8 cellular contexts compared by ENCODE assay signal in the genomic region with DNA sequence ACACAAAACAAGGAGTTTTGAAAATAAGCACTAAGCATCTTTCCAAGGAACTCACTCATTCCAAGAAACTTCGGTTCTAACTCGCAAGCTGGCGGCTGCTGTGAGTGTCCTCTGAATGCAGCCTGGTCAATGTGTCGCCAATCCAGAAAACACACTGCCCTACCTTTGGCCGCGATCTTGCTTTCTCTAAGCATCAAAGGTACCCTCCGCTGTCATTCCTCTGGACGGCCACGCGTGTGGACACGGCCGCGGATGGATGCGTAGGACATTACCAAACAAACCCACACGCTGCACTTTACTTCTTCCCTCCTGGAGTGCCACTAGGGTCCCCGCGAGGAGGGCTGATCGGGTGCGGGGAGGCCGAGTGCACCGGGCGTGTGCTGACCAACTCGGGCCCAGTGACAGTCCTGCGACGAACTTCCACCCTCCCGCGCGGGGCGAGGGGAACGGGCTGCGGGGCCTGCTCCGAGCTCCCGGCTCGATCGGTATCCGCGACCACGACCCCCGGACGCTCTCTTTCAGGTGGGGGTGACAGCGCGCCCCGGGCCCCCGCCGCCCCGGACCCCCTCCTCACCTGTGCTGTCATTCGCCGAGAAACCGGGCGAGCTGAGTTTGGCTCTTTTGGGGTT. TPM values are rescaled to one million over a fixed set of nuclear protein-coding genes. Genes with fewer than 3 reads are reported as not detected.
DNase-seq lines count a peak whose midpoint lies in the region; ATAC-seq and TF ChIP-seq lines count a peak whose summit lies in the region.

No MANE protein-coding gene starts in this region.

- no peaks in the 10 kb centered on the region for H3K9me3 ChIP-seq in HUES48 (ENCODE audit: control insufficient read depth, insufficient read depth, low read length)
- no peaks in the 10 kb centered on the region for H3K9me3 ChIP-seq in psoas muscle

- H3K36me3 ChIP-seq in HUES48 (ENCODE audit: control insufficient read depth, insufficient read depth, low read length) = peaks cover 15% of the 10 kb centered on the region; the same call in 1 of the 2 replicates
- no peaks in the 10 kb centered on the region for H3K36me3 ChIP-seq in psoas muscle (ENCODE audit: insufficient read depth in 1 of 2, low read depth in 1 of 2)

- H3K9ac ChIP-seq in HUES48 (ENCODE audit: low read depth, low read length) = peak overlapping the region; percentile 7

- H3K4me3 ChIP-seq in HUES48 (ENCODE audit: low read depth, low read length) (peak overlapping the region; percentile 92), psoas muscle (peak overlapping the region; percentile 90)

- 0 to 2% (median 1%) methylated on average over 37 to 50 of the region's 50 CpGs for WGBS in psoas muscle, 3 donors

- TF ChIP-seq CTCF in psoas muscle (IDR thresholded peaks at IDR 0.05) = no peak

- ATAC-seq in psoas muscle (peak; percentile 5 to 43 (median 36)), GM19452 (IDR thresholded peaks at IDR 0.05; ENCODE audit: unreplicated experiment) (no peak), GM18517 (IDR thresholded peaks at IDR 0.05; ENCODE audit: unreplicated experiment) (no peak)

- peaks cover 20% of the 10 kb centered on the region; the same call in 1 of the 2 replicates for H3K4me1 ChIP-seq in HUES48 (ENCODE audit: control insufficient read depth, insufficient read depth, low read length)
- H3K4me1 ChIP-seq in psoas muscle = peaks cover 43% of the 10 kb centered on the region

- H3K27ac ChIP-seq in HUES48 (ENCODE audit: low read depth, low read length) (no peak overlapping the region), psoas muscle (peak overlapping the region; percentile 61)

- intact Hi-C loops in cardiac septum (cut with DNase I) = loop anchor here (1.0 kb wide), 1 partner anchor 188 kb away; no protein-coding TSS in a partner anchor
- intact Hi-C loops in psoas muscle (cut with DNase I) = loop anchor here in 1 of 2 donors (2.0 to 10.0 kb wide), 4 partner anchors 52 to 355 kb away; no protein-coding TSS in a partner anchor

- DNase-seq in DMS53 (lab: John Stamatoyannopoulos, UW) = peak; percentile 55
- no peak for DNase-seq in DMS53 treated with DMSO at 0.1 percent for 48 hours (lab: John Stamatoyannopoulos, UW; ENCODE audit: unreplicated experiment)
- DNase-seq in activated T-helper 1 cell treated with Interleukin-2 at 50 U/mL for 16 hours (ENCODE audit: low read depth) = peak; percentile 4
- peak; percentile 80 for DNase-seq in cardiac septum (ENCODE audit: low spot score)
- DNase-seq in psoas muscle = peak; percentile 44 to 71

- H3K27me3 ChIP-seq in HUES48 (ENCODE audit: control insufficient read depth, insufficient read depth, low read length) (no peaks in the 10 kb centered on the region), psoas muscle (ENCODE audit: insufficient read depth in 3 of 3, low read length in 2 of 3) (no peaks in the 10 kb centered on the region)

RNA-seq across cellular contexts. Expression of a gene that starts 1.1 kb away (rescaled TPM):
- 39.0 TPM for total RNA-seq in cardiac septum
- total RNA-seq in psoas muscle = 10 to 100 TPM; 44.1 to 54.9 (median 50.8) TPM
- polyA plus RNA-seq in psoas muscle = 10 to 100 TPM in 2 of 3 donors, 1 to 10 TPM in 1; 7.1 to 31.0 (median 10.1) TPM

Comparison
In these comparisons a context has a peak if more than half of its experiments do, and no peak if none do; other contexts are left out.
1. ATAC-seq: peak in psoas muscle (4 of 4); none in GM19452 (single experiment) and GM18517 (single experiment).